In genomic region chr17:60091908-60092331, GRCh38 we compare ENCODE assay signal across 11 cellular contexts. TPM values are rescaled to one million over a fixed set of nuclear protein-coding genes. Genes with fewer than 3 reads are reported as not detected.
DNase-seq lines count a peak whose midpoint lies in the region; ATAC-seq and TF ChIP-seq lines count a peak whose summit lies in the region.
"Had no signal": no experiment of that assay in that cellular context is flagged by ENCODE, and none has a peak within 500 bp of the region (broad histone marks: within the 10 kb centered on the region; RNA-seq: fewer than 3 reads in every experiment).

No MANE protein-coding gene starts in this region.

- in situ Hi-C loops in transverse colon (cut with MboI; ENCODE audit: low pct_ligation_motif_present in 1 of 4, low pct_unique_long_range_greater_than_20kb in 1 of 4, low sequenced_read_pairs in 3 of 4): loop anchor here in 1 of 4 donors (25.0 kb wide), 1 partner anchor 180 kb away; no protein-coding TSS in a partner anchor

- intact Hi-C loops in transverse colon (cut with DNase I; ENCODE audit: low total_unique reads): no loop called here

- H3K36me3 ChIP-seq in transverse colon: no peaks in the 10 kb centered on the region

- no peak for TF ChIP-seq CTCF in transverse colon (IDR thresholded peaks at IDR 0.05)

- H3K4me1 Mint-ChIP-seq in activated naive CD8-positive, alpha-beta T cell treated with anti-CD3 and anti-CD28 coated beads, Interleukin-2, amount 50 U/mL, for 24 hours: peaks cover 17% of the 10 kb centered on the region

- no peak for ATAC-seq in activated naive CD8-positive, alpha-beta T cell treated with anti-CD3 and anti-CD28 coated beads, Interleukin-2, amount 50 U/mL, for 24 hours
- no peak for ATAC-seq in HG03039 (IDR thresholded peaks at IDR 0.05; ENCODE audit: unreplicated experiment)
- no peak for ATAC-seq in HG03469 (IDR thresholded peaks at IDR 0.05; ENCODE audit: unreplicated experiment)
- ATAC-seq: activated naive CD4-positive, alpha-beta T cell treated with anti-CD3 and anti-CD28 coated beads, Interleukin-2, amount 50 U/mL, for 72 hours had no signal

- no peak overlapping the region for H3K4me3 ChIP-seq in transverse colon

- WGBS in transverse colon (ENCODE audit: low coverage in 1 of 2), 2 donors: 44% methylated on average over 2 of the region's 2 CpGs; no CpG with 5 or more reads in 1 of the 2 donors

- peaks cover 0 to 30% (median 0%) of the 10 kb centered on the region in 4 donors for H3K4me1 ChIP-seq in transverse colon

- H3K27ac Mint-ChIP-seq in activated naive CD8-positive, alpha-beta T cell treated with anti-CD3 and anti-CD28 coated beads, Interleukin-2, amount 50 U/mL, for 24 hours: peak overlapping the region; percentile 37

- H3K27ac ChIP-seq in transverse colon: peak overlapping the region; percentile 13 to 47 (median 36)
- H3K27ac ChIP-seq: 22Rv1 had no signal

- no peaks in the 10 kb centered on the region for H3K9me3 ChIP-seq in transverse colon

- peaks cover 6% of the 10 kb centered on the region for H3K9me3 Mint-ChIP-seq in activated naive CD8-positive, alpha-beta T cell treated with anti-CD3 and anti-CD28 coated beads, Interleukin-2, amount 50 U/mL, for 24 hours

- no peak for TF ChIP-seq POLR2A in transverse colon (IDR thresholded peaks at IDR 0.05)

- H3K27me3 ChIP-seq in transverse colon: no peaks in the 10 kb centered on the region

- peaks cover 13% of the 10 kb centered on the region for H3K27me3 Mint-ChIP-seq in activated naive CD8-positive, alpha-beta T cell treated with anti-CD3 and anti-CD28 coated beads, Interleukin-2, amount 50 U/mL, for 24 hours

- TF ChIP-seq EP300 in transverse colon (IDR thresholded peaks at IDR 0.05; ENCODE audit: low read depth): no peak

- H3K4me3 Mint-ChIP-seq in activated naive CD8-positive, alpha-beta T cell treated with anti-CD3 and anti-CD28 coated beads, Interleukin-2, amount 50 U/mL, for 24 hours: no peak overlapping the region

- DNase-seq in DMS53 (lab: John Stamatoyannopoulos, UW) (peak; percentile 10), DMS53 treated with DMSO at 0.1 percent for 48 hours (lab: John Stamatoyannopoulos, UW; ENCODE audit: unreplicated experiment) (no peak), kidney glomerular epithelial cell (lab: John Stamatoyannopoulos, UW) (peak; percentile 38), transverse colon (no peak)
- no peak for DNase-seq in activated naive CD8-positive, alpha-beta T cell treated with anti-CD3 and anti-CD28 coated beads, Interleukin-2, amount 50 U/mL, for 24 hours
- no peak for DNase-seq in stimulated activated CD4-positive, alpha-beta T cell treated with anti-CD3 and anti-CD28 coated beads, Interleukin-4, amount 100 ng/mL, for 24 hours
- DNase-seq: stimulated activated CD4-positive, alpha-beta T cell treated with anti-CD3 and anti-CD28 coated beads, Interleukin-12 subunit alpha, Interleukin-12 subunit beta, amount 100 ng/mL, for 4 hours had no signal

- no peaks in the 10 kb centered on the region for H3K36me3 Mint-ChIP-seq in activated naive CD8-positive, alpha-beta T cell treated with anti-CD3 and anti-CD28 coated beads, Interleukin-2, amount 50 U/mL, for 24 hours (ENCODE audit: low read depth)

RNA-seq across cellular contexts. Expression of gene HEATR6, which starts 13.2 kb away (rescaled TPM):
- 10 to 100 TPM in 2 of 4 donors, 1 to 10 TPM in 2; 2.6 to 11.3 (median 8.1) TPM for total RNA-seq in transverse colon

RNA-seq across cellular contexts. Expression of gene CA4, which starts 57.9 kb away (rescaled TPM):
- 100 to 1,000 TPM in 3 of 4 donors, 10 to 100 TPM in 1; 15.7 to 359 (median 246) TPM for total RNA-seq in transverse colon
- total RNA-seq: activated naive CD4-positive, alpha-beta T cell treated with anti-CD3 and anti-CD28 coated beads, Interleukin-2, amount 50 U/mL, for 72 hours had no signal

Comparison
In these comparisons a context has a peak if more than half of its experiments do, and no peak if none do; other contexts are left out.
1. DNase-seq: peak in DMS53 (single experiment) and kidney glomerular epithelial cell (single experiment); none in DMS53 treated with DMSO at 0.1 percent for 48 hours (single experiment), activated naive CD8-positive, alpha-beta T cell treated with anti-CD3 and anti-CD28 coated beads, Interleukin-2, amount 50 U/mL, for 24 hours (single experiment), transverse colon (single experiment) and stimulated activated CD4-positive, alpha-beta T cell treated with anti-CD3 and anti-CD28 coated beads, Interleukin-4, amount 100 ng/mL, for 24 hours (single experiment).